Comparison of ENCODE assay signal across 11 cellular contexts in genomic region chr19:9362905-9363304, GRCh38. TPM values are rescaled to one million over a fixed set of nuclear protein-coding genes. Genes with fewer than 3 reads are reported as not detected.
DNase-seq lines count a peak whose midpoint lies in the region; ATAC-seq and TF ChIP-seq lines count a peak whose summit lies in the region.
"Had no signal": no experiment of that assay in that cellular context is flagged by ENCODE, and none has a peak within 500 bp of the region (broad histone marks: within the 10 kb centered on the region; RNA-seq: fewer than 3 reads in every experiment).

Gene ZNF177, plus strand, starts transcription at chr19:9363013. Its CDS starts 15,299 bp downstream, at chr19:9378312.

- DNase-seq in Daoy (ENCODE audit: low read depth) (peak; percentile 32), RPMI7951 (ENCODE audit: low read depth) (peak; percentile 62), epithelial cell of proximal tubule (ENCODE audit: low read depth) (no peak), progenitor cell of endocrine pancreas (ENCODE audit: low spot score, unreplicated experiment) (no peak), activated gamma-delta T cell (lab: John Stamatoyannopoulos, UW) (no peak)
- DNase-seq: ovary, T-helper 17 cell had no signal

- TF ChIP-seq CTCF in epithelial cell of proximal tubule (conservative IDR thresholded peaks at IDR 0.05; ENCODE audit: low read depth, low read length), result no peak
- no peak for TF ChIP-seq CTCF in progenitor cell of endocrine pancreas (IDR thresholded peaks at IDR 0.05; ENCODE audit: unreplicated experiment)

- no peaks in the 10 kb centered on the region for H3K4me1 Mint-ChIP-seq in progenitor cell of endocrine pancreas (ENCODE audit: low read depth)
- H3K4me1 Mint-ChIP-seq: T-helper 17 cell had no signal

- H3K27me3 Mint-ChIP-seq in progenitor cell of endocrine pancreas, result no peaks in the 10 kb centered on the region
- H3K27me3 Mint-ChIP-seq: T-helper 17 cell had no signal

- peaks cover 53% of the 10 kb centered on the region for H3K9me3 Mint-ChIP-seq in progenitor cell of endocrine pancreas (ENCODE audit: low read depth)

- H3K4me3 ChIP-seq in epithelial cell of proximal tubule (ENCODE audit: low read depth, low read length), result peak within 1 kb of the TSS; percentile 33
- H3K4me3 ChIP-seq: ovary had no signal

- peaks cover 74% of the 10 kb centered on the region for H3K36me3 Mint-ChIP-seq in progenitor cell of endocrine pancreas (ENCODE audit: insufficient read depth)

- ATAC-seq in GM19463 (IDR thresholded peaks at IDR 0.05; ENCODE audit: unreplicated experiment) (no peak), HG03354 (IDR thresholded peaks at IDR 0.05; ENCODE audit: poor library complexity, severe bottlenecking, unreplicated experiment) (no peak), GM19328 (IDR thresholded peaks at IDR 0.05; ENCODE audit: unreplicated experiment) (no peak)
- ATAC-seq: gastroesophageal sphincter, T-helper 17 cell had no signal

- H3K4me3 Mint-ChIP-seq in progenitor cell of endocrine pancreas (ENCODE audit: low read depth), result no peak within 1 kb of the TSS
- H3K4me3 Mint-ChIP-seq: T-helper 17 cell had no signal

- H3K27ac Mint-ChIP-seq in progenitor cell of endocrine pancreas, result no peak within 1 kb of the TSS
- H3K27ac Mint-ChIP-seq: T-helper 17 cell had no signal

RNA-seq across cellular contexts. Expression of gene ZNF177, which starts in this region (rescaled TPM):
- 0.09 and 0.69 TPM in 2 replicates for total RNA-seq in Daoy (2014; rRNA removed; shearing (Covaris generic))
- total RNA-seq in RPMI7951 (2014; rRNA removed; shearing (Covaris generic)), result 2.5 and 3.1 TPM in 2 replicates
- 0.92 and 1.2 TPM in 2 replicates for total RNA-seq in epithelial cell of proximal tubule
- total RNA-seq in progenitor cell of endocrine pancreas, result 12.7 and 12.9 TPM in 2 replicates

Comparison
In these comparisons a context has a peak if more than half of its experiments do, and no peak if none do; other contexts are left out.
1. Peak in DNase-seq in Daoy; RNA of the gene not detected or under 1 TPM.